ENCODE assay signal across 8 cellular contexts in the genomic region with DNA sequence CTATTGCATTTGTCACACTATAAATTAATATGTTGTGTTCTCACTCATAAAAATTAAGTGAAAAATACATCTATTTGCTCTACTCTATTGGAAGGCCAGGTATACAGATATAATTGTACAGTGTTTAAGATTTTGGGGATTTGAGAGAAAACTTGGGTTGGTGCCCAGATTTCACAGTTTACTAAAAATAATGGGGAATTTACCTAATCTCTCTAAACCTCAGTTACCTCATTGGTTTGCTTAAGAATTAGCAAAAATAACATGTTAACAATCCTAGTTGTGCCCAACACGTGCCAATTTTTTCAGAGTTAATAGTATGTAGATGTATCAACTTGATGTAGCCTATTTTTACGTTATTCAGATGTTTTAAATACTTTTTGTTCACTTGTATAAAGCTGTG.
"Had no signal": no experiment of that assay in that cellular context is flagged by ENCODE, and none has a peak within 500 bp of the region (broad histone marks: within the 10 kb centered on the region; RNA-seq: fewer than 3 reads in every experiment).

No MANE protein-coding gene starts in this region.

- ATAC-seq: GM23338, K562 had no signal

- H3K4me2 ChIP-seq: GM23338, KMS-11 had no signal

- H2AFZ ChIP-seq: GM23338 had no signal

- H3K9ac ChIP-seq: KMS-11 had no signal

- H3K27ac ChIP-seq: KMS-11 had no signal

- DNase-seq: H9, HCEC 1CT, HFFc6, IMR-90, Karpas-422 had no signal

- H3K4me3 ChIP-seq: GM23338, K562 had no signal
